In the genomic region with DNA sequence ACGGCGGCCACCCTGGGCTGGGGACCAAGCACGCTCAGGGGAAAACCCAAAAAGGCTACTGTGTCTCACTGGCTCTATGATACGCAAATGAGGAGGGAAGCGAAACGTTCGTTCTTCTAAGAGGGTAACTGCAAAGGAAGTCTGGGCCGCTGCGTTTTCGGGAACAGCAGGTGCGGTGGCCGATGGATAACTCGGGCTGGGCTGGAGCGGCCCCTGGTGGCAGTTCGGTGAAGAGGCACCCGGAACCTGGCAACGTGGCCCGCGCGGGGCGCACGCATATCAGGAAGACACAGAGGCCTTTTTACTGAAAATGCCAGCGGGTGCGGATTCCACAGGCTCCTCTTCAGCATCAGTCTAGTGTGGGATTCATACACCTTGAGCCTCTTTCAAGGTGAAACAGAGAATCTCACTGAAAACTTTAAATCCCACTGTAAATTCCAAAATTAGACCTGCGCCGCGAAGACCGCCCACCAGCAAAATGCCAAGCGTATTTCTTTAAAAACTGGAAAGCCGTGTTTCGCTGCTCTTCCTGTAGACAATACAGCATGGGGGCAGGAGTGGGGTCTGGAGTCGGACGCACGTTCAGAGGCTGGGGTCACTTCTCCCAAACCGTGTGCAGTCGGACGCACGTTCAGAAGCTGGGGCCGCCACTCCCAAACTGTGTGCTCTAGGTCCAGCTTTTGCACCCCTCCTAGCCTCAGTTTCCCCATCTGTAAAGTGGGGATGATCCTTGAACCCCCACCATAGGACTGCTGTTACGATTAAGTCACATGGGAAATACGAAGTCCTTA, we compare ENCODE assay signal across 8 cellular contexts. TPM values are rescaled to one million over a fixed set of nuclear protein-coding genes. Genes with fewer than 3 reads are reported as not detected.
DNase-seq lines count a peak whose midpoint lies in the region; ATAC-seq and TF ChIP-seq lines count a peak whose summit lies in the region.

No MANE protein-coding gene starts in this region.

- ATAC-seq in GM18498 (IDR thresholded peaks at IDR 0.05; ENCODE audit: unreplicated experiment) (peak; percentile 95), HG02884 (IDR thresholded peaks at IDR 0.05; ENCODE audit: unreplicated experiment) (peak; percentile 96), left cardiac atrium (peak; percentile 86 to 87), psoas muscle (peak; percentile 66 to 77 (median 70))

- no peaks in the 10 kb centered on the region for H3K9me3 ChIP-seq in psoas muscle
- H3K9me3 ChIP-seq in uterus = no peaks in the 10 kb centered on the region

- intact Hi-C loops in left cardiac atrium (cut with DNase I) (loop anchor here in 1 of 2 donors (10.0 kb wide), 2 partner anchors 250 to 360 kb away; no protein-coding TSS in a partner anchor), psoas muscle (cut with DNase I) (no loop called here), uterus (cut with DNase I; ENCODE audit: low total_unique reads) (no loop called here)

- peak; percentile 94 for TF ChIP-seq CTCF in psoas muscle (IDR thresholded peaks at IDR 0.05)
- TF ChIP-seq CTCF in uterus (IDR thresholded peaks at IDR 0.05) = peak; percentile 91 to 99 (median 96)

- TF ChIP-seq POLR2A in uterus (IDR thresholded peaks at IDR 0.05) = no peak

- peak overlapping the region; percentile 90 for H3K27ac ChIP-seq in psoas muscle
- H3K27ac ChIP-seq in uterus = no peak overlapping the region

- DNase-seq in NCI-H1417 treated with DMSO at 0.1 percent for 48 hours (lab: John Stamatoyannopoulos, UW) = peak; percentile 68
- peak; percentile 10 to 37 for DNase-seq in SW 1271 (lab: John Stamatoyannopoulos, UW)
- DNase-seq in activated naive CD8-positive, alpha-beta T cell treated with anti-CD3 and anti-CD28 coated beads, Interleukin-2, amount 50 U/mL, for 16 hours (ENCODE audit: low read depth, low spot score) = peak; percentile 94
- peak; percentile 92 for DNase-seq in left cardiac atrium
- peak; percentile 91 to 96 for DNase-seq in psoas muscle
- peak; percentile 81 to 89 for DNase-seq in uterus

- no peaks in the 10 kb centered on the region for H3K27me3 ChIP-seq in psoas muscle (ENCODE audit: insufficient read depth in 3 of 3, low read length in 2 of 3)
- no peaks in the 10 kb centered on the region for H3K27me3 ChIP-seq in uterus

- WGBS in psoas muscle, 3 donors = 32 to 37% (median 33%) methylated on average over 41 of the region's 41 CpGs

- H3K36me3 ChIP-seq in psoas muscle (ENCODE audit: insufficient read depth in 1 of 2, low read depth in 1 of 2) (no peaks in the 10 kb centered on the region), uterus (no peaks in the 10 kb centered on the region)

- H3K4me3 ChIP-seq in psoas muscle = peak overlapping the region; percentile 36
- no peak overlapping the region for H3K4me3 ChIP-seq in uterus

- H3K4me1 ChIP-seq in psoas muscle (peaks cover 14% of the 10 kb centered on the region), uterus (peaks cover 0 to 3% of the 10 kb centered on the region in 2 donors)

RNA-seq across cellular contexts. Expression of gene METTL9, which starts 44.4 kb away (rescaled TPM):
- total RNA-seq in left cardiac atrium (10 to 100 TPM; 49.3 to 63.8 TPM), psoas muscle (10 to 100 TPM; 55.0 to 76.9 (median 71.1) TPM), uterus (100 to 1,000 TPM in 3 of 4 donors, 10 to 100 TPM in 1; 73.5 to 231 (median 131) TPM)
- polyA plus RNA-seq in psoas muscle = 100 to 1,000 TPM in 1 of 3 donors, 10 to 100 TPM in 2; 54.4 to 134 (median 90.7) TPM

Comparison
In these comparisons a context has a peak if more than half of its experiments do, and no peak if none do; other contexts are left out.
1. DNase-seq: peak in every context shown above with its lines; median percentile 94 in activated naive CD8-positive, alpha-beta T cell treated with anti-CD3 and anti-CD28 coated beads, Interleukin-2, amount 50 U/mL, for 16 hours; 94 in psoas muscle; 92 in left cardiac atrium; 85 in uterus; 68 in NCI-H1417 treated with DMSO at 0.1 percent for 48 hours; 24 in SW 1271.